In genomic region chr4:42708625-42709024, GRCh38 we compare ENCODE assay signal across 14 cellular contexts. TPM values are rescaled to one million over a fixed set of nuclear protein-coding genes. Genes with fewer than 3 reads are reported as not detected.
DNase-seq lines count a peak whose midpoint lies in the region; TF ChIP-seq lines count a peak whose summit lies in the region.
"Had no signal": no experiment of that assay in that cellular context is flagged by ENCODE, and none has a peak within 500 bp of the region (broad histone marks: within the 10 kb centered on the region; RNA-seq: fewer than 3 reads in every experiment).

No MANE protein-coding gene starts in this region.

- H3K9me3 Mint-ChIP-seq in mesothelial cell of epicardium: no peaks in the 10 kb centered on the region
- no peaks in the 10 kb centered on the region for H3K9me3 Mint-ChIP-seq in chondrocyte (ENCODE audit: low read depth)

- H3K4me3 ChIP-seq in parathyroid adenoma (ENCODE audit: low read depth, low read length): no peak overlapping the region
- H3K4me3 ChIP-seq: BLaER1 had no signal

- H3K27ac ChIP-seq in parathyroid adenoma: peak overlapping the region; percentile 71
- H3K27ac ChIP-seq: BLaER1 had no signal

- H3K27ac Mint-ChIP-seq in mesothelial cell of epicardium (no peak overlapping the region), chondrocyte (ENCODE audit: unreplicated experiment) (no peak overlapping the region)

- H3K4me3 Mint-ChIP-seq in mesothelial cell of epicardium (no peak overlapping the region), chondrocyte (ENCODE audit: unreplicated experiment) (no peak overlapping the region)

- TF ChIP-seq CTCF in parathyroid adenoma (IDR thresholded peaks at IDR 0.05) (no peak), mesothelial cell of epicardium (IDR thresholded peaks at IDR 0.05; ENCODE audit: unreplicated experiment) (no peak), chondrocyte (IDR thresholded peaks at IDR 0.05) (no peak)

- no peak overlapping the region for H2AFZ ChIP-seq in parathyroid adenoma

- no peaks in the 10 kb centered on the region for H3K9me3 ChIP-seq in parathyroid adenoma (ENCODE audit: control insufficient read depth, low read length)
- H3K9me3 ChIP-seq: BLaER1 had no signal

- H3K27me3 Mint-ChIP-seq in mesothelial cell of epicardium (ENCODE audit: low read depth): no peaks in the 10 kb centered on the region
- peaks cover 5% of the 10 kb centered on the region for H3K27me3 Mint-ChIP-seq in chondrocyte (ENCODE audit: low read depth)

- H3K36me3 ChIP-seq in parathyroid adenoma (ENCODE audit: control insufficient read depth, insufficient read depth, low read length): no peaks in the 10 kb centered on the region
- H3K36me3 ChIP-seq: BLaER1 had no signal

- no peak overlapping the region for H3K4me2 ChIP-seq in parathyroid adenoma (ENCODE audit: low read length)
- H3K4me2 ChIP-seq: BLaER1 had no signal

- no peaks in the 10 kb centered on the region for H3K27me3 ChIP-seq in parathyroid adenoma (ENCODE audit: control insufficient read depth, insufficient read depth, low read length)
- H3K27me3 ChIP-seq: BLaER1 had no signal

- no peak overlapping the region for H3K9ac ChIP-seq in parathyroid adenoma
- H3K9ac ChIP-seq: BLaER1 had no signal

- DNase-seq in NCI-H1092 treated with DMSO at 0.1 percent for 48 hours (lab: John Stamatoyannopoulos, UW): peak; percentile 14
- DNase-seq in NCI-H1092 (lab: John Stamatoyannopoulos, UW): no peak
- DNase-seq in NCI-H187 treated with DMSO at 0.1 percent for 48 hours (lab: John Stamatoyannopoulos, UW): peak; percentile 97
- peak; percentile 44 for DNase-seq in NCI-H748 (lab: John Stamatoyannopoulos, UW; ENCODE audit: unreplicated experiment)
- no peak for DNase-seq in mesothelial cell of epicardium (ENCODE audit: low spot score in 2 of 2, unreplicated experiment in 2 of 2)
- no peak for DNase-seq in glomerular visceral epithelial cell (ENCODE audit: extremely low spot score)
- no peak for DNase-seq in chondrocyte (ENCODE audit: low spot score)
- DNase-seq: 8988T, HCEC 1CT, NCI-H1694 treated with DMSO at 0.1 percent for 48 hours, NCI-H446 treated with DMSO at 0.1 percent for 48 hours, RPMI8226 had no signal

- peaks cover 9% of the 10 kb centered on the region for H3K4me1 ChIP-seq in parathyroid adenoma
- H3K4me1 ChIP-seq: BLaER1 had no signal

- H3K4me1 Mint-ChIP-seq in mesothelial cell of epicardium (peaks cover 19% of the 10 kb centered on the region), chondrocyte (ENCODE audit: low read depth) (no peaks in the 10 kb centered on the region)

- H3K36me3 Mint-ChIP-seq in mesothelial cell of epicardium (no peaks in the 10 kb centered on the region), chondrocyte (ENCODE audit: low read depth) (no peaks in the 10 kb centered on the region)

- no peaks in the 10 kb centered on the region for H3K79me2 ChIP-seq in parathyroid adenoma

RNA-seq across cellular contexts. Expression of gene ATP8A1, which starts 51.7 kb away (rescaled TPM):
- total RNA-seq in mesothelial cell of epicardium (13.0 to 15.7 TPM (median 14.0 TPM) in 3 replicates), chondrocyte (0.25 to 0.97 TPM (median 0.26 TPM) in 3 replicates)

Comparison
In these comparisons a context has a peak if more than half of its experiments do, and no peak if none do; other contexts are left out.
1. DNase-seq: peak in NCI-H1092 treated with DMSO at 0.1 percent for 48 hours (single experiment), NCI-H187 treated with DMSO at 0.1 percent for 48 hours (single experiment) and NCI-H748 (single experiment); none in NCI-H1092 (single experiment), mesothelial cell of epicardium (0 of 2), glomerular visceral epithelial cell (single experiment) and chondrocyte (single experiment).